ENCODE assay signal across 31 cellular contexts in the genomic region with DNA sequence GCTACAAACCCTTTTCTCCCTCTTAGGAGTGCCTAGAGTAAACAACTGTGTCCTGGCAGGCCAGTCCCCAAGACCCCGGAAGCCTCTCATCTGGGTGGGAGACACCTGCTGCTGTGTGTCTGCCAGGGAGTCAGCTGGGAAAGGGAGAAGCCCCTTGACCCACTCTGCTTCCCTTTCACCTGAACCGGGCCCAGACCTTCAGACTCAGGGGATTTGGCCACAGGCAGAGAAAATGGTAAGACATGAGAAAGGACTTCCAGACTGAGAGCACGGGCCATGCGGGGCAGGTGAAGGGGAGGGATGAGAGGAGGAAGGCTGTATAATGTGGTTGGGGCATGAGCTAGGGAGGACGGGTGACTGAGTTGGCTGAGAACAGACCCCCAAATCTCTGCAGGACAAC. TPM values are rescaled to one million over a fixed set of nuclear protein-coding genes. Genes with fewer than 3 reads are reported as not detected.
"Had no signal": no experiment of that assay in that cellular context is flagged by ENCODE, and none has a peak within 500 bp of the region (broad histone marks: within the 10 kb centered on the region; RNA-seq: fewer than 3 reads in every experiment).

No MANE protein-coding gene starts in this region.

- DNase-seq: colonic mucosa; dermis blood vessel endothelial cell; effector memory CD4-positive, alpha-beta T cell; foreskin keratinocyte; heart left ventricle; left cardiac atrium; left lung; mesenchymal stem cell; mucosa of descending colon; naive B cell; pancreas; stimulated activated CD4-positive, alpha-beta T cell treated with anti-CD3 and anti-CD28 coated beads, Interleukin-2, amount 100 ng/mL, for 24 hours; stimulated activated CD4-positive, alpha-beta T cell treated with anti-CD3 and anti-CD28 coated beads, Interleukin-4, amount 100 ng/mL, for 24 hours; stimulated activated naive CD4-positive, alpha-beta T cell; stimulated activated naive CD8-positive, alpha-beta T cell treated with anti-CD3 and anti-CD28 coated beads, Interleukin-15, amount 100 ng/mL, for 72 hours; transverse colon; upper lobe of right lung; uterus had no signal

- H3K4me3 Mint-ChIP-seq: mesothelial cell of epicardium; natural killer cell treated with Interleukin-12 subunit alpha and Interleukin-12 subunit beta and Interleukin-15 and Interleukin-18, amount 100 ng/mL, for 72 hours; neural crest cell; stimulated activated naive CD8-positive, alpha-beta T cell treated with anti-CD3 and anti-CD28 coated beads, Interleukin-15, amount 100 ng/mL, for 72 hours had no signal

- H3K27ac Mint-ChIP-seq: mesothelial cell of epicardium had no signal

- H3K36me3 Mint-ChIP-seq: naive B cell; natural killer cell treated with Interleukin-12 subunit alpha and Interleukin-12 subunit beta and Interleukin-15 and Interleukin-18, amount 100 ng/mL, for 72 hours had no signal

- H3K9me3 Mint-ChIP-seq: mesothelial cell of epicardium; naive B cell; natural killer cell treated with Interleukin-12 subunit alpha and Interleukin-12 subunit beta and Interleukin-15 and Interleukin-18, amount 100 ng/mL, for 72 hours; neural crest cell; stimulated activated naive CD8-positive, alpha-beta T cell treated with anti-CD3 and anti-CD28 coated beads, Interleukin-15, amount 100 ng/mL, for 72 hours had no signal

- H3K27ac ChIP-seq: colonic mucosa, esophagus muscularis mucosa, foreskin keratinocyte, gastroesophageal sphincter, hepatocyte, left lung, neutrophil, pancreas, prostate gland, transverse colon, upper lobe of right lung, uterus had no signal

- H3K27me3 Mint-ChIP-seq: natural killer cell treated with Interleukin-12 subunit alpha and Interleukin-12 subunit beta and Interleukin-15 and Interleukin-18, amount 100 ng/mL, for 72 hours; stimulated activated naive CD8-positive, alpha-beta T cell treated with anti-CD3 and anti-CD28 coated beads, Interleukin-15, amount 100 ng/mL, for 72 hours had no signal

- H3K4me1 Mint-ChIP-seq: mesothelial cell of epicardium, neural crest cell had no signal

- ATAC-seq: foreskin keratinocyte; left lung; mucosa of descending colon; natural killer cell treated with Interleukin-12 subunit alpha and Interleukin-12 subunit beta and Interleukin-15 and Interleukin-18, amount 100 ng/mL, for 72 hours; pancreas; sciatic nerve; stimulated activated naive CD8-positive, alpha-beta T cell treated with anti-CD3 and anti-CD28 coated beads, Interleukin-15, amount 100 ng/mL, for 72 hours; upper lobe of right lung had no signal

RNA-seq across cellular contexts. Expression of gene NPFFR1, which starts 36.0 kb away (rescaled TPM):
- total RNA-seq: dermis blood vessel endothelial cell, endothelial cell of umbilical vein, epithelial cell of proximal tubule, esophagus muscularis mucosa, fibroblast of lung, foreskin keratinocyte, hepatocyte, lung microvascular endothelial cell, neural crest cell had no signal
